Comparison of ENCODE assay signal across 8 cellular contexts in the genomic region with DNA sequence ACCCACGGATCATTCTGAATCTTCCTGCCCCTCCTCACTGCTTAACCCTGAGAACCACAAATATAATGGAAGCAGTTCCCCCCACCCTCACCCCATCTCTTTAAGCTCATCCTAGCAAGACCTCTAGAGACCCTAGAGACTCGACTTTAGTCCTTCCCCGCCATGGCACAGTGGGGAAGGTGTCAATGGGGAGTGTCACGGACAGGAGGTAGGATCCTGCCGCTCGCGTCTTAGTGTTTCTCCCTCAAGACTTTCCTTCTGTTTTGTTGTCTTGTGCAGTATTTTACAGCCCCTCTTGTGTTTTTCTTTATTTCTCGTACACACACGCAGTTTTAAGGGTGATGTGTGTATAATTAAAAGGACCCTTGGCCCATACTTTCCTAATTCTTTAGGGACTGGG. TPM values are rescaled to one million over a fixed set of nuclear protein-coding genes. Genes with fewer than 3 reads are reported as not detected.
DNase-seq lines count a peak whose midpoint lies in the region; ATAC-seq and TF ChIP-seq lines count a peak whose summit lies in the region.

No MANE protein-coding gene starts in this region.

- H3K4me3 Mint-ChIP-seq in effector memory CD8-positive, alpha-beta T cell, result peak overlapping the region; percentile 95 to 96
- peak overlapping the region; percentile 94 for H3K4me3 Mint-ChIP-seq in neural progenitor cell

- DNase-seq in NT2/D1 (ENCODE audit: low read depth, low spot score) (no peak), neural progenitor cell (ENCODE audit: low spot score) (no peak), inferior parietal cortex (ENCODE audit: extremely low spot score) (no peak), NCI-H2029 (lab: John Stamatoyannopoulos, UW) (no peak), SKM-1 treated with dmso at 0.1 percent for 144 hours (lab: John Stamatoyannopoulos, UW; ENCODE audit: unreplicated experiment) (no peak)
- DNase-seq in effector memory CD8-positive, alpha-beta T cell, result no peak
- DNase-seq in stimulated activated CD4-positive, alpha-beta T cell treated with anti-CD3 and anti-CD28 coated beads, Interleukin-4, amount 100 ng/mL, for 1 hour, result no peak

- peak overlapping the region; percentile 87 to 95 (median 93) for H3K9ac ChIP-seq in BLaER1 treated with 17β-estradiol and CSF1 and Interleukin-3, amounts not matched to agents 10 nM and 100 nM
- H3K9ac ChIP-seq in NT2/D1 (ENCODE audit: insufficient read length, low read depth) (peak overlapping the region; percentile 97), neural progenitor cell (peak overlapping the region; percentile 92)

- no peaks in the 10 kb centered on the region for H3K9me3 Mint-ChIP-seq in effector memory CD8-positive, alpha-beta T cell
- H3K9me3 Mint-ChIP-seq in neural progenitor cell, result no peaks in the 10 kb centered on the region

- peak overlapping the region; percentile 97 to 99 for H3K27ac Mint-ChIP-seq in effector memory CD8-positive, alpha-beta T cell
- peak overlapping the region; percentile 98 for H3K27ac Mint-ChIP-seq in neural progenitor cell

- peak overlapping the region; percentile 89 to 96 (median 94); a peak in 20 of 22 replicates for H3K27ac ChIP-seq in BLaER1 treated with 17β-estradiol and CSF1 and Interleukin-3, amounts not matched to agents 10 nM and 100 nM
- peak overlapping the region; percentile 19 for H3K27ac ChIP-seq in neural progenitor cell

- peaks cover 16 to 41% (median 24%) of the 10 kb centered on the region in 10 experiments for H3K4me1 ChIP-seq in BLaER1 treated with 17β-estradiol and CSF1 and Interleukin-3, amounts not matched to agents 10 nM and 100 nM
- H3K4me1 ChIP-seq in NT2/D1 (ENCODE audit: insufficient read depth, insufficient read length) (peaks cover 6% of the 10 kb centered on the region), neural progenitor cell (peaks cover 10% of the 10 kb centered on the region)

- H3K4me1 Mint-ChIP-seq in effector memory CD8-positive, alpha-beta T cell (ENCODE audit: low read depth in 2 of 2), result peaks cover 9 to 10% of the 10 kb centered on the region in 2 donors
- peaks cover 12% of the 10 kb centered on the region for H3K4me1 Mint-ChIP-seq in neural progenitor cell

- H3K27me3 ChIP-seq in BLaER1 treated with 17β-estradiol and CSF1 and Interleukin-3, amounts not matched to agents 10 nM and 100 nM, result no peaks in the 10 kb centered on the region
- H3K27me3 ChIP-seq in NT2/D1 (ENCODE audit: insufficient read depth, insufficient read length), result no peaks in the 10 kb centered on the region
- no peaks in the 10 kb centered on the region for H3K27me3 ChIP-seq in neural progenitor cell

- H3K79me2 ChIP-seq in neural progenitor cell (ENCODE audit: low read depth), result peaks cover 32% of the 10 kb centered on the region

- peak overlapping the region; percentile 65 to 97 (median 90) for H3K4me2 ChIP-seq in BLaER1 treated with 17β-estradiol and CSF1 and Interleukin-3, amounts not matched to agents 10 nM and 100 nM
- H3K4me2 ChIP-seq in neural progenitor cell, result peak overlapping the region; percentile 93

- peaks cover 42 to 80% (median 67%) of the 10 kb centered on the region in 11 experiments for H3K36me3 ChIP-seq in BLaER1 treated with 17β-estradiol and CSF1 and Interleukin-3, amounts not matched to agents 10 nM and 100 nM
- H3K36me3 ChIP-seq in NT2/D1 (ENCODE audit: insufficient read depth, insufficient read length, low read length) (peaks cover 69% of the 10 kb centered on the region), neural progenitor cell (no peaks in the 10 kb centered on the region)

- no peak for ATAC-seq in effector memory CD8-positive, alpha-beta T cell (replicated peaks)

- no peak for TF ChIP-seq CTCF in neural progenitor cell (IDR thresholded peaks at IDR 0.05)

- H3K27me3 Mint-ChIP-seq in effector memory CD8-positive, alpha-beta T cell, result no peaks in the 10 kb centered on the region
- peaks cover 2% of the 10 kb centered on the region for H3K27me3 Mint-ChIP-seq in neural progenitor cell (ENCODE audit: insufficient read depth, low read depth)

- H4K20me1 ChIP-seq in BLaER1 treated with 17β-estradiol and CSF1 and Interleukin-3, amounts not matched to agents 10 nM and 100 nM, result peaks cover 0 to 13% (median 0%) of the 10 kb centered on the region in 11 experiments; a peak in 4 of 22 replicates
- H4K20me1 ChIP-seq in neural progenitor cell (ENCODE audit: low read depth), result peaks cover 9% of the 10 kb centered on the region

- peaks cover 6% of the 10 kb centered on the region for H3F3A ChIP-seq in neural progenitor cell (ENCODE audit: low read depth)

- peaks cover 0 to 4% (median 0%) of the 10 kb centered on the region in 11 experiments; a peak in 3 of 22 replicates for H3K9me3 ChIP-seq in BLaER1 treated with 17β-estradiol and CSF1 and Interleukin-3, amounts not matched to agents 10 nM and 100 nM (replicated peaks in 1 of 11)
- H3K9me3 ChIP-seq in NT2/D1 (ENCODE audit: insufficient read depth, low read length) (no peaks in the 10 kb centered on the region), neural progenitor cell (ENCODE audit: low read depth) (no peaks in the 10 kb centered on the region)

- H3K4me3 ChIP-seq in BLaER1 treated with 17β-estradiol and CSF1 and Interleukin-3, amounts not matched to agents 10 nM and 100 nM, result peak overlapping the region; percentile 68 to 82 (median 71); a peak in 18 of 20 replicates
- H3K4me3 ChIP-seq in NT2/D1 (ENCODE audit: insufficient read length, low read depth) (peak overlapping the region; percentile 93), neural progenitor cell (peak overlapping the region; percentile 82)

- H3K36me3 Mint-ChIP-seq in effector memory CD8-positive, alpha-beta T cell (ENCODE audit: insufficient read depth), result peaks cover 37% of the 10 kb centered on the region
- H3K36me3 Mint-ChIP-seq in neural progenitor cell, result peaks cover 7% of the 10 kb centered on the region

- H2AFZ ChIP-seq in neural progenitor cell (replicated peaks), result no peak overlapping the region

RNA-seq across cellular contexts. Expression of a gene that starts 0.7 kb away (rescaled TPM):
- 99.3 and 103 TPM in 2 replicates for total RNA-seq in neural progenitor cell (ENCODE audit: low replicate concordance)

RNA-seq across cellular contexts. Expression of a gene that starts 18.2 kb away (rescaled TPM):
- total RNA-seq in neural progenitor cell (ENCODE audit: low replicate concordance), result 4.6 and 9.4 TPM in 2 replicates

RNA-seq across cellular contexts. Expression of a gene that starts 29.9 kb away (rescaled TPM):
- 0.22 and 0.40 TPM in 2 replicates for total RNA-seq in neural progenitor cell (ENCODE audit: low replicate concordance)

RNA-seq across cellular contexts. Expression of a gene that starts 35.7 kb away (rescaled TPM):
- total RNA-seq in neural progenitor cell (ENCODE audit: low replicate concordance), result 5.0 and 8.5 TPM in 2 replicates

RNA-seq across cellular contexts. Expression of a gene that starts 58.7 kb away (rescaled TPM):
- 0.69 and 1.8 TPM in 2 replicates for total RNA-seq in neural progenitor cell (ENCODE audit: low replicate concordance)
